In the genomic region with DNA sequence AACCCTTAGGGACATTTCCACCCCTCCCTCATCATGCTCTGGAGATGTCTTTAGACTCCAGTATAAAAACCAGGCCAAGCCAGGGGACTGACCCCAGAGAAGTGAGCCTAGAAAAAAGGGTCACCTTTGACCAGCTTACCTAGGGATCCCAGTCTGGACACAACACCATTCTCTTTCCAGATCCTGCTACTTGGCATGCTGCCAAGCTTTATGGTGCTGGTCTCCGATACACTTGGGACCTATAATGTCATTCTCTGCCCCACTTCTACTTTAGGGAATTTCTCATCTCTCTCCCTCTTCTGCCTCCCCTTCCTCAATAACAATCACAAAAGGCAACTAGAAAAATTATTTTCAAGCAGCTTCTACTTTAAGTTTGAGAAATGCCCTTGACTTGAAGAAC, we compare ENCODE assay signal across 8 cellular contexts.
"Had no signal": no experiment of that assay in that cellular context is flagged by ENCODE, and none has a peak within 500 bp of the region (broad histone marks: within the 10 kb centered on the region; RNA-seq: fewer than 3 reads in every experiment).

No MANE protein-coding gene starts in this region.

- H3K27ac ChIP-seq: GM23248, HL-60 had no signal

- H3K27ac Mint-ChIP-seq: HFFc6 had no signal

- H2AFZ ChIP-seq: GM23248 had no signal

- H3K36me3 ChIP-seq: HAP-1 had no signal

- H3K4me3 ChIP-seq: GM23248, HAP-1 had no signal

- H3K9ac ChIP-seq: GM23248 had no signal

- H3K4me3 Mint-ChIP-seq: HFFc6 had no signal

- DNase-seq: GM23248, GOT3, H7, HFFc6, IMR-90 had no signal

- H3K4me1 ChIP-seq: HAP-1 had no signal

- H3K9me3 ChIP-seq: HAP-1 had no signal

- ATAC-seq: HCT116 had no signal
